Comparison of ENCODE assay signal across 12 cellular contexts in the genomic region with DNA sequence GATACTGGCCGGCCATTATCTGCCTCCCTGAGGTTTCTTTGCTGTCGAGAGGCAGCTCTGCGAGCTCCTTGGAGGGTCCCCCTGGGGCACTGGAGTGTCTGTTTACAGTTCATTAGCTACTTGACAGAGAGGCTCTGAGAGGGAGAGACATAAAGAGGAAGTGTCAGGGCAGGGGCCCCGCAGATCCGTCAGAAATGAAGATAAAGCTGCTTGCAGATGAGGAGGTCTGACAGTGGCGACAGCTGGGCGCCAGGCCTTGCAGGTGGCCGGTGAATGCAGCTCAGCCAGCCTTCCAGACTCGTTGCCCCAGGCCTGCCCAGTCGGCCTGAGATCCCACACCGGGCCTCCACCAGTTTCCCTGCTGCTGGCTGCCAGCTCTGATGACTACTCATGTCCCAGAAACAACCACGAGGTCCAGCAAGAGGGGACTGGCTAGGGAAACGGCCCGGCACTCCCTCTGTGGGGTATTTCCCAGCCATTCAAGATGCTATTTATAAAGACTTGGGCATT.
DNase-seq lines count a peak whose midpoint lies in the region; ATAC-seq, FAIRE-seq and TF ChIP-seq lines count a peak whose summit lies in the region.
"Had no signal": no experiment of that assay in that cellular context is flagged by ENCODE, and none has a peak within 500 bp of the region (broad histone marks: within the 10 kb centered on the region; RNA-seq: fewer than 3 reads in every experiment).

No MANE protein-coding gene starts in this region.

- 2 to 6% (median 5%) methylated on average over 14 of the region's 14 CpGs for WGBS in spleen, 5 donors

- no peak overlapping the region for H3K4me3 ChIP-seq in bronchial epithelial cell (ENCODE audit: low read depth, low read length)
- no peak overlapping the region for H3K4me3 ChIP-seq in spleen

- peak; percentile 16 for DNase-seq in DMS53 (lab: John Stamatoyannopoulos, UW)
- DNase-seq in DMS53 treated with DMSO at 0.1 percent for 48 hours (lab: John Stamatoyannopoulos, UW; ENCODE audit: unreplicated experiment) = no peak
- DNase-seq in NCI-H526 (lab: John Stamatoyannopoulos, UW) = peak; percentile 48 to 71
- DNase-seq in bronchial epithelial cell (ENCODE audit: low read depth) = peak; percentile 87
- peak; percentile 59 for DNase-seq in spleen
- no peak for DNase-seq in erythroblast (lab: John Stamatoyannopoulos, UW)
- DNase-seq in superior temporal gyrus (ENCODE audit: extremely low spot score) = no peak
- DNase-seq: stimulated activated CD4-positive, alpha-beta T cell treated with anti-CD3 and anti-CD28 coated beads, Interleukin-12 subunit alpha, Interleukin-12 subunit beta, amount 100 ng/mL, for 4 hours had no signal

- H3K36me3 ChIP-seq in bronchial epithelial cell (ENCODE audit: control insufficient read depth, insufficient read depth, low read length) = no peaks in the 10 kb centered on the region
- no peaks in the 10 kb centered on the region for H3K36me3 ChIP-seq in spleen

- no peaks in the 10 kb centered on the region for H3K27me3 ChIP-seq in bronchial epithelial cell (ENCODE audit: control insufficient read depth, insufficient read depth, low read length)
- peaks cover 0 to 80% (median 5%) of the 10 kb centered on the region in 7 donors for H3K27me3 ChIP-seq in spleen (replicated peaks in 1 of 7)

- ATAC-seq in HG03135 (IDR thresholded peaks at IDR 0.05; ENCODE audit: unreplicated experiment) = no peak

- intact Hi-C loops in spleen (cut with DNase I; ENCODE audit: low total_unique reads) = no loop called here

- H3K27ac ChIP-seq in spleen = no peak overlapping the region
- H3K27ac ChIP-seq: 22Rv1, VCaP had no signal

- no peak for TF ChIP-seq CTCF in bronchial epithelial cell (IDR thresholded peaks at IDR 0.05; ENCODE audit: insufficient read depth, low read length, severe bottlenecking)
- no peak for TF ChIP-seq CTCF in spleen (IDR thresholded peaks at IDR 0.05 in 8 of 11, conservative IDR thresholded peaks at IDR 0.05 in 3 of 11)

- TF ChIP-seq POLR2A in spleen (IDR thresholded peaks at IDR 0.05) (no peak), erythroblast (IDR thresholded peaks at IDR 0.05; ENCODE audit: low read length) (no peak)

- peaks cover 0 to 11% (median 3%) of the 10 kb centered on the region in 6 donors for H3K4me1 ChIP-seq in spleen

- no peaks in the 10 kb centered on the region for H3K9me3 ChIP-seq in spleen

- no peak for FAIRE-seq in bronchial epithelial cell (lab: Jason Lieb, UNC)
- FAIRE-seq: islet of Langerhans had no signal

Comparison
In these comparisons a context has a peak if more than half of its experiments do, and no peak if none do; other contexts are left out.
1. DNase-seq: peak in DMS53 (single experiment), NCI-H526 (2 of 2), bronchial epithelial cell (single experiment) and spleen (single experiment); none in DMS53 treated with DMSO at 0.1 percent for 48 hours (single experiment), erythroblast (0 of 2) and superior temporal gyrus (single experiment).